8 cellular contexts compared by ENCODE assay signal in genomic region chr6:113856571-113857564, GRCh38. TPM values are rescaled to one million over a fixed set of nuclear protein-coding genes. Genes with fewer than 3 reads are reported as not detected.
A peak's percentile ranks its signal among the peaks of the same experiment; 100 is the strongest.
DNase-seq lines count a peak whose midpoint lies in the region; ATAC-seq and TF ChIP-seq lines count a peak whose summit lies in the region.

MARCKS (plus strand) TSS chr6:113857345; CDS start chr6:113857746, 401 bp downstream.

- no peak within 1 kb of the TSS for H3K4me3 Mint-ChIP-seq in memory B cell

- H3K4me3 ChIP-seq in WERI-Rb-1 (ENCODE audit: low read depth, low read length): peak within 1 kb of the TSS; percentile 100
- H3K4me3 ChIP-seq in epithelial cell of esophagus (ENCODE audit: low read length): peak within 1 kb of the TSS; percentile 94
- H3K4me3 ChIP-seq in suprapubic skin: peak within 1 kb of the TSS; percentile 75

- H3K4me1 ChIP-seq in suprapubic skin: peaks cover 36% of the 10 kb centered on the region

- no peaks in the 10 kb centered on the region for H3K27me3 ChIP-seq in WERI-Rb-1 (ENCODE audit: insufficient read depth, low read depth, severe bottlenecking)
- H3K27me3 ChIP-seq in suprapubic skin: no peaks in the 10 kb centered on the region

- ATAC-seq in GM19023 (IDR thresholded peaks at IDR 0.05; ENCODE audit: unreplicated experiment): peak; percentile 34
- ATAC-seq in HG03095 (IDR thresholded peaks at IDR 0.05; ENCODE audit: unreplicated experiment): peak; percentile 42
- ATAC-seq in memory B cell (ENCODE audit: low read depth): peak; percentile 43

- under 1% methylated on average over 50 of the region's 50 CpGs for WGBS in suprapubic skin

- TF ChIP-seq EP300 in suprapubic skin (IDR thresholded peaks at IDR 0.05): no peak

- H3K36me3 ChIP-seq in WERI-Rb-1: peaks cover 10% of the 10 kb centered on the region
- no peaks in the 10 kb centered on the region for H3K36me3 ChIP-seq in suprapubic skin

- H3K27me3 Mint-ChIP-seq in memory B cell: no peaks in the 10 kb centered on the region

- peak; percentile 87 for DNase-seq in CD1c-positive myeloid dendritic cell (ENCODE audit: extremely low spot score)
- DNase-seq in NCI-H2171 (lab: John Stamatoyannopoulos, UW): peak; percentile 92
- peak; percentile 85 for DNase-seq in WERI-Rb-1
- peak; percentile 94 for DNase-seq in epithelial cell of esophagus (ENCODE audit: low read depth)
- peak; percentile 71 to 76 for DNase-seq in memory B cell (ENCODE audit: low spot score in 2 of 2)
- peak; percentile 84 to 87 for DNase-seq in suprapubic skin (ENCODE audit: low spot score in 2 of 2)

- H3K4me1 Mint-ChIP-seq in memory B cell: peaks cover 9% of the 10 kb centered on the region

- TF ChIP-seq POLR2A in suprapubic skin (IDR thresholded peaks at IDR 0.05): peak in 1 of 2 donors; percentile 29

- H3K9me3 Mint-ChIP-seq in memory B cell: no peaks in the 10 kb centered on the region

- no peak for TF ChIP-seq CTCF in WERI-Rb-1 (IDR thresholded peaks at IDR 0.05; ENCODE audit: low read depth, low read length)
- no peak for TF ChIP-seq CTCF in epithelial cell of esophagus (IDR thresholded peaks at IDR 0.05; ENCODE audit: insufficient read depth, low read depth, low read length, missing control alignments)
- no peak for TF ChIP-seq CTCF in suprapubic skin (IDR thresholded peaks at IDR 0.05)

- H3K36me3 Mint-ChIP-seq in memory B cell: peaks cover 5% of the 10 kb centered on the region

- H3K27ac Mint-ChIP-seq in memory B cell: no peak within 1 kb of the TSS

- H3K27ac ChIP-seq in WERI-Rb-1 (peak within 1 kb of the TSS; percentile 89), suprapubic skin (peak within 1 kb of the TSS; percentile 92)

- H3K9me3 ChIP-seq in WERI-Rb-1 (ENCODE audit: severe bottlenecking) (no peaks in the 10 kb centered on the region), suprapubic skin (no peaks in the 10 kb centered on the region)

RNA-seq across cellular contexts. Expression of gene MARCKS, which starts in this region (rescaled TPM):
- 10 to 100 TPM; 49.3 to 57.1 (median 54.6) TPM for total RNA-seq in suprapubic skin

Comparison
In these comparisons a context has a peak if more than half of its experiments do, and no peak if none do; other contexts are left out.
1. Peak in every context shown above with its lines: DNase-seq, ATAC-seq, H3K4me3 ChIP-seq and H3K27ac ChIP-seq.